ENCODE assay signal across 37 cellular contexts in genomic region chr6:142291512-142291911, GRCh38. TPM values are rescaled to one million over a fixed set of nuclear protein-coding genes. Genes with fewer than 3 reads are reported as not detected.
"Had no signal": no experiment of that assay in that cellular context is flagged by ENCODE, and none has a peak within 500 bp of the region (broad histone marks: within the 10 kb centered on the region; RNA-seq: fewer than 3 reads in every experiment).

No MANE protein-coding gene starts in this region.

- H3K4me1 ChIP-seq: ascending aorta had no signal

- H3K27ac Mint-ChIP-seq: activated CD4-positive, alpha-beta memory T cell treated with anti-CD3 and anti-CD28 coated beads for 36 hours; activated CD4-positive, alpha-beta T cell treated with anti-CD3 and anti-CD28 coated beads for 36 hours; activated CD4-positive, alpha-beta T cell treated with anti-CD3 and anti-CD28 coated beads, Interleukin-2, amount 10 ng/mL, durations not matched to agents 7 days and 5 days; activated CD8-positive, alpha-beta T cell treated with anti-CD3 and anti-CD28 coated beads for 36 hours; activated naive CD4-positive, alpha-beta T cell treated with anti-CD3 and anti-CD28 coated beads for 36 hours; activated naive CD4-positive, alpha-beta T cell treated with anti-CD3 and anti-CD28 coated beads, Interleukin-2, amount 50 U/mL, for 72 hours; activated naive CD8-positive, alpha-beta T cell treated with anti-CD3 and anti-CD28 coated beads for 36 hours; activated T-cell treated with anti-CD3 and anti-CD28 coated beads, Interleukin-2, amount 50 U/mL, for 72 hours; activated T-helper 1 cell treated with anti-CD3 and anti-CD28 coated beads, Interleukin-12 subunit alpha, Interleukin-12 subunit beta, Interleukin-2, Interleukin-4 antibody, amounts not matched to agents 30 ng/mL and 10 ng/mL and 1 ng/mL, durations not matched to agents 14 hours and 24 hours and 36 hours; activated T-helper 17 cell treated with anti-CD3 and anti-CD28 coated beads, Interleukin-2, amount 50 U/mL, for 72 hours; brain; T-helper 1 cell treated with Interleukin-12 subunit alpha and Interleukin-12 subunit beta and Interleukin-4 antibody, amounts not matched to agents 30 μg/mL and 1 μg/mL, for 36 hours; T-helper 2 cell treated with Interferon-gamma antibody and Interleukin-4, amounts not matched to agents 5 μg/mL and 100 μg/mL, for 36 hours; WTC11 had no signal

- H3K27me3 ChIP-seq: ascending aorta, cardiac muscle cell had no signal

- H3K4me3 ChIP-seq: ascending aorta, cardiac muscle cell had no signal

- H3K27me3 Mint-ChIP-seq: activated CD4-positive, alpha-beta T cell treated with anti-CD3 and anti-CD28 coated beads, Interleukin-2, amount 10 ng/mL, durations not matched to agents 7 days and 5 days; activated CD8-positive, alpha-beta T cell treated with anti-CD3 and anti-CD28 coated beads for 36 hours; activated naive CD8-positive, alpha-beta T cell treated with anti-CD3 and anti-CD28 coated beads for 36 hours had no signal

- H3K9me3 Mint-ChIP-seq: activated CD4-positive, alpha-beta memory T cell treated with anti-CD3 and anti-CD28 coated beads for 36 hours; activated CD4-positive, alpha-beta T cell treated with anti-CD3 and anti-CD28 coated beads, Interleukin-2, amount 10 ng/mL, durations not matched to agents 7 days and 5 days; activated CD8-positive, alpha-beta T cell treated with anti-CD3 and anti-CD28 coated beads for 36 hours; activated naive CD4-positive, alpha-beta T cell treated with anti-CD3 and anti-CD28 coated beads for 36 hours; activated naive CD4-positive, alpha-beta T cell treated with anti-CD3 and anti-CD28 coated beads, Interleukin-2, amount 50 U/mL, for 72 hours; activated naive CD8-positive, alpha-beta T cell treated with anti-CD3 and anti-CD28 coated beads for 36 hours; activated T-cell treated with anti-CD3 and anti-CD28 coated beads, Interleukin-2, amount 50 U/mL, for 4 hours; activated T-cell treated with anti-CD3 and anti-CD28 coated beads, Interleukin-2, amount 50 U/mL, for 72 hours; activated T-helper 1 cell treated with anti-CD3 and anti-CD28 coated beads, Interleukin-12 subunit alpha, Interleukin-12 subunit beta, Interleukin-2, Interleukin-4 antibody, amounts not matched to agents 30 ng/mL and 10 ng/mL and 1 ng/mL, durations not matched to agents 14 hours and 24 hours and 36 hours; activated T-helper 17 cell treated with anti-CD3 and anti-CD28 coated beads, Interleukin-2, amount 50 U/mL, for 72 hours; brain; central memory CD8-positive, alpha-beta T cell; T-helper 1 cell treated with Interleukin-12 subunit alpha and Interleukin-12 subunit beta and Interleukin-4 antibody, amounts not matched to agents 30 μg/mL and 1 μg/mL, for 36 hours; T-helper 2 cell treated with Interferon-gamma antibody and Interleukin-4, amounts not matched to agents 5 μg/mL and 100 μg/mL, for 36 hours had no signal

- H3K27ac ChIP-seq: ascending aorta, cardiac muscle cell, WERI-Rb-1 had no signal

- DNase-seq: activated CD4-positive, alpha-beta memory T cell treated with anti-CD3 and anti-CD28 coated beads for 36 hours; activated CD4-positive, alpha-beta T cell treated with anti-CD3 and anti-CD28 coated beads for 1 hour; activated CD4-positive, alpha-beta T cell treated with anti-CD3 and anti-CD28 coated beads for 36 hours; activated CD4-positive, alpha-beta T cell treated with anti-CD3 and anti-CD28 coated beads for 48 hours; activated CD4-positive, alpha-beta T cell treated with anti-CD3 and anti-CD28 coated beads, Interleukin-2, amount 10 ng/mL, durations not matched to agents 7 days and 5 days; activated CD4-positive, CD25-positive, alpha-beta regulatory T cell; activated CD8-positive, alpha-beta memory T cell treated with anti-CD3 and anti-CD28 coated beads, Interleukin-2, amount 50 U/mL, for 4 hours; activated CD8-positive, alpha-beta T cell treated with anti-CD3 and anti-CD28 coated beads for 36 hours; activated effector memory CD4-positive, alpha-beta T cell treated with anti-CD3 and anti-CD28 coated beads, Interleukin-2, amount 50 U/mL, for 16 hours; activated gamma-delta T cell treated with Interleukin-2 at 50 U/mL for 16 hours; activated naive CD4-positive, alpha-beta T cell; activated naive CD4-positive, alpha-beta T cell treated with anti-CD3 and anti-CD28 coated beads for 36 hours; activated naive CD4-positive, alpha-beta T cell treated with anti-CD3 and anti-CD28 coated beads, Interleukin-2, amount 50 U/mL, for 16 hours; activated naive CD8-positive, alpha-beta T cell treated with anti-CD3 and anti-CD28 coated beads for 36 hours; activated T-cell treated with anti-CD3 and anti-CD28 coated beads for 4 hours; activated T-cell treated with anti-CD3 and anti-CD28 coated beads, Interleukin-2, amount 50 U/mL, for 1 hour; activated T-cell treated with anti-CD3 and anti-CD28 coated beads, Interleukin-2, amount 50 U/mL, for 4 hours; activated T-cell treated with anti-CD3 and anti-CD28 coated beads, Interleukin-2, amount 50 U/mL, for 72 hours; amygdala; anterior cingulate cortex; caudate nucleus; cerebellar nuclear complex; T-helper 2 cell; T-helper 9 cell; WERI-Rb-1 had no signal

- FAIRE-seq: bronchial epithelial cell had no signal

- H3K4me3 Mint-ChIP-seq: activated CD4-positive, alpha-beta memory T cell treated with anti-CD3 and anti-CD28 coated beads for 36 hours; activated CD4-positive, alpha-beta T cell treated with anti-CD3 and anti-CD28 coated beads for 36 hours; activated CD4-positive, alpha-beta T cell treated with anti-CD3 and anti-CD28 coated beads, Interleukin-2, amount 10 ng/mL, durations not matched to agents 7 days and 5 days; activated CD8-positive, alpha-beta T cell treated with anti-CD3 and anti-CD28 coated beads for 36 hours; activated naive CD4-positive, alpha-beta T cell treated with anti-CD3 and anti-CD28 coated beads for 36 hours; activated naive CD8-positive, alpha-beta T cell treated with anti-CD3 and anti-CD28 coated beads for 36 hours; activated T-cell treated with anti-CD3 and anti-CD28 coated beads, Interleukin-2, amount 50 U/mL, for 4 hours; activated T-cell treated with anti-CD3 and anti-CD28 coated beads, Interleukin-2, amount 50 U/mL, for 72 hours; activated T-helper 1 cell treated with anti-CD3 and anti-CD28 coated beads, Interleukin-12 subunit alpha, Interleukin-12 subunit beta, Interleukin-2, Interleukin-4 antibody, amounts not matched to agents 30 ng/mL and 10 ng/mL and 1 ng/mL, durations not matched to agents 14 hours and 24 hours and 36 hours; activated T-helper 17 cell treated with anti-CD3 and anti-CD28 coated beads, Interleukin-2, amount 50 U/mL, for 72 hours; brain; central memory CD8-positive, alpha-beta T cell; T-helper 1 cell treated with Interleukin-12 subunit alpha and Interleukin-12 subunit beta and Interleukin-4 antibody, amounts not matched to agents 30 μg/mL and 1 μg/mL, for 36 hours; T-helper 2 cell treated with Interferon-gamma antibody and Interleukin-4, amounts not matched to agents 5 μg/mL and 100 μg/mL, for 36 hours; WTC11 had no signal

- ATAC-seq: activated CD4-positive, alpha-beta T cell treated with anti-CD3 and anti-CD28 coated beads for 36 hours; activated CD4-positive, CD25-positive, alpha-beta regulatory T cell treated with anti-CD3 and anti-CD28 coated beads, Interleukin-2, amount 50 U/mL, for 24 hours; activated CD8-positive, alpha-beta T cell treated with anti-CD3 and anti-CD28 coated beads for 36 hours; activated naive CD4-positive, alpha-beta T cell treated with anti-CD3 and anti-CD28 coated beads, Interleukin-2, amount 50 U/mL, for 72 hours; activated T-cell treated with anti-CD3 and anti-CD28 coated beads, Interleukin-2, amount 50 U/mL, for 4 hours; activated T-cell treated with anti-CD3 and anti-CD28 coated beads, Interleukin-2, amount 50 U/mL, for 72 hours; activated T-helper 17 cell treated with anti-CD3 and anti-CD28 coated beads, Interleukin-2, amount 50 U/mL, for 72 hours; WTC11 had no signal

- H3K36me3 Mint-ChIP-seq: activated CD4-positive, alpha-beta memory T cell treated with anti-CD3 and anti-CD28 coated beads for 36 hours; activated naive CD4-positive, alpha-beta T cell treated with anti-CD3 and anti-CD28 coated beads, Interleukin-2, amount 50 U/mL, for 72 hours; activated naive CD8-positive, alpha-beta T cell treated with anti-CD3 and anti-CD28 coated beads for 36 hours; brain; WTC11 had no signal

- H3K9me3 ChIP-seq: ascending aorta had no signal

- H3K36me3 ChIP-seq: ascending aorta, cardiac muscle cell, WERI-Rb-1 had no signal

- H3K4me1 Mint-ChIP-seq: activated CD4-positive, alpha-beta T cell treated with anti-CD3 and anti-CD28 coated beads for 36 hours; activated CD4-positive, alpha-beta T cell treated with anti-CD3 and anti-CD28 coated beads, Interleukin-2, amount 10 ng/mL, durations not matched to agents 7 days and 5 days; activated naive CD8-positive, alpha-beta T cell treated with anti-CD3 and anti-CD28 coated beads for 36 hours; activated T-helper 17 cell treated with anti-CD3 and anti-CD28 coated beads, Interleukin-2, amount 50 U/mL, for 72 hours; brain; central memory CD8-positive, alpha-beta T cell had no signal

RNA-seq across cellular contexts. Expression of gene ADGRG6, which starts 10.3 kb away (rescaled TPM):
- total RNA-seq: activated T-helper 1 cell treated with anti-CD3 and anti-CD28 coated beads, Interleukin-12 subunit alpha, Interleukin-12 subunit beta, Interleukin-2, Interleukin-4 antibody, amounts not matched to agents 30 ng/mL and 10 ng/mL and 1 ng/mL, durations not matched to agents 14 hours and 24 hours and 36 hours had no signal
